In genomic region chr19:35845215-35846037, GRCh38 we compare ENCODE assay signal across 7 cellular contexts. TPM values are rescaled to one million over a fixed set of nuclear protein-coding genes. Genes with fewer than 3 reads are reported as not detected.
A peak's percentile ranks its signal among the peaks of the same experiment; 100 is the strongest.
DNase-seq lines count a peak whose midpoint lies in the region; ATAC-seq, FAIRE-seq and TF ChIP-seq lines count a peak whose summit lies in the region.
"Had no signal": no experiment of that assay in that cellular context is flagged by ENCODE, and none has a peak within 500 bp of the region (broad histone marks: within the 10 kb centered on the region; RNA-seq: fewer than 3 reads in every experiment).

No MANE protein-coding gene starts in this region.

- intact Hi-C loops in breast epithelium (cut with DNase I; ENCODE audit: low total_unique reads) = loop anchor here (5.0 kb wide), 1 partner anchor 1012 kb away; no protein-coding TSS in a partner anchor
- intact Hi-C loops in pancreas (cut with DNase I) = no loop called here

- TF ChIP-seq POLR2A in breast epithelium (IDR thresholded peaks at IDR 0.05) (no peak), GM12892 (IDR thresholded peaks at IDR 0.05; ENCODE audit: low read depth, low read length) (no peak)

- CTCF ChIA-PET in HEK293T (lab: Yijun Ruan, JAX) = no interaction called here

- POLR2A ChIA-PET in HEK293T (lab: Yijun Ruan, JAX) = no interaction called here

- H3K4me3 ChIP-seq in breast epithelium (peak overlapping the region in 2 of 3 donors; percentile 42 to 60), pancreas (peak overlapping the region in 2 of 4 donors; percentile 32 to 43)

- H3K4me1 ChIP-seq in breast epithelium (no peaks in the 10 kb centered on the region), pancreas (peaks cover 0 to 19% (median 0%) of the 10 kb centered on the region in 3 donors)

- TF ChIP-seq CTCF in breast epithelium (IDR thresholded peaks at IDR 0.05) (no peak), pancreas (IDR thresholded peaks at IDR 0.05) (no peak)

- no peak for TF ChIP-seq EP300 in Ishikawa (IDR thresholded peaks at IDR 0.05; ENCODE audit: borderline replicate concordance)

- no peak for DNase-seq in breast epithelium (ENCODE audit: low spot score in 2 of 2)
- peak; percentile 65 to 87 (median 79) for DNase-seq in pancreas
- no peak for DNase-seq in GM12892 (ENCODE audit: insufficient read length)
- no peak for DNase-seq in HEK293T (ENCODE audit: extremely low spot score)

- H3K27ac ChIP-seq in breast epithelium (no peak overlapping the region), pancreas (peak overlapping the region; percentile 59 to 83 (median 62))

- 9% methylated on average over 55 to 63 of the region's 63 CpGs for WGBS in pancreas, 2 donors

- H3K27me3 ChIP-seq in breast epithelium = peaks cover 3 to 70% of the 10 kb centered on the region in 2 donors
- H3K27me3 ChIP-seq in pancreas = no peaks in the 10 kb centered on the region

- peak; percentile 71 to 80 (median 78) for ATAC-seq in pancreas
- no peak for ATAC-seq in GM21619 (IDR thresholded peaks at IDR 0.05; ENCODE audit: unreplicated experiment)

- H3K9me3 ChIP-seq in breast epithelium = no peaks in the 10 kb centered on the region
- H3K9me3 ChIP-seq in pancreas = no peaks in the 10 kb centered on the region

- no peak for TF ChIP-seq RAD21 in Ishikawa (IDR thresholded peaks at IDR 0.05; ENCODE audit: low read depth)

- FAIRE-seq in pancreas (lab: Jason Lieb, UNC) = no peak
- no peak for FAIRE-seq in GM12892 (lab: Jason Lieb, UNC)

- H3K36me3 ChIP-seq in breast epithelium = no peaks in the 10 kb centered on the region
- no peaks in the 10 kb centered on the region for H3K36me3 ChIP-seq in pancreas

TF ChIP-seq in Ishikawa, 13 proteins besides CTCF, POLR2A, EP300 and RAD21:
- TF ChIP-seq CEBPB (IDR thresholded peaks at IDR 0.05) = peak; percentile 71
- no peak for TF ChIP-seq ZBTB7A (IDR thresholded peaks at IDR 0.05; ENCODE audit: low read depth)
- TF ChIP-seq TAF1 (IDR thresholded peaks at IDR 0.05; ENCODE audit: low read depth) = no peak
- no peak for TF ChIP-seq TCF12 (IDR thresholded peaks at IDR 0.05; ENCODE audit: low read depth)

TF ChIP-seq in HEK293T, 16 proteins besides CTCF, POLR2A, EP300 and RAD21:
- TF ChIP-seq BHLHE40 (IDR thresholded peaks at IDR 0.05; ENCODE audit: borderline replicate concordance) (no peak), FOXM1 (IDR thresholded peaks at IDR 0.05; ENCODE audit: borderline replicate concordance) (no peak)

RNA-seq across cellular contexts. Expression of gene NPHS1, which starts 6.9 kb away (rescaled TPM):
- total RNA-seq in breast epithelium (under 1 TPM in 1 of 3 donors, not detected in 2; 0.15 TPM), pancreas (10 to 100 TPM; 11.5 to 21.3 (median 15.1) TPM)
- 10 to 100 TPM; 17.1 to 32.3 TPM for polyA plus RNA-seq in pancreas
- not detected for polyA plus RNA-seq in GM12892 (2012; ENCODE audit: missing spikeins)
- total RNA-seq: glomerular endothelial cell had no signal

RNA-seq across cellular contexts. Expression of gene KIRREL2, which starts 11.3 kb away (rescaled TPM):
- total RNA-seq in breast epithelium (under 1 TPM in 2 of 3 donors, not detected in 1; 0.15 to 0.66 TPM), pancreas (10 to 100 TPM; 28.5 to 89.0 (median 47.9) TPM)
- polyA plus RNA-seq in pancreas = 10 to 100 TPM; 38.1 to 49.7 TPM
- polyA plus RNA-seq in GM12892 (2012; ENCODE audit: missing spikeins) = 0.19 TPM
- total RNA-seq: glomerular endothelial cell had no signal

RNA-seq across cellular contexts. Expression of gene APLP1, which starts 22.9 kb away (rescaled TPM):
- total RNA-seq in breast epithelium (1 to 10 TPM; 2.6 to 4.2 (median 3.3) TPM), pancreas (10 to 100 TPM; 39.2 to 71.8 (median 47.1) TPM)
- 100 to 1,000 TPM; 100 to 154 TPM for polyA plus RNA-seq in pancreas
- polyA plus RNA-seq in GM12892 (2012; ENCODE audit: missing spikeins) = 0.53 TPM

RNA-seq across cellular contexts. Expression of gene PRODH2, which starts 32.8 kb away (rescaled TPM):
- total RNA-seq in breast epithelium = not detected
- total RNA-seq in pancreas = 1 to 10 TPM in 5 of 6 donors, under 1 TPM in 1; 0.95 to 6.4 (median 2.7) TPM
- polyA plus RNA-seq in pancreas = 10 to 100 TPM; 13.8 to 21.5 TPM
- polyA plus RNA-seq in GM12892 (2012; ENCODE audit: missing spikeins) = not detected
- total RNA-seq: glomerular endothelial cell had no signal

RNA-seq across cellular contexts. Expression of gene NFKBID, which starts 54.9 kb away (rescaled TPM):
- total RNA-seq in breast epithelium (10 to 100 TPM in 1 of 3 donors, 1 to 10 TPM in 2; 4.3 to 15.2 (median 7.9) TPM), pancreas (10 to 100 TPM in 1 of 6 donors, 1 to 10 TPM in 5; 3.1 to 10.4 (median 4.2) TPM)
- polyA plus RNA-seq in pancreas = 10 to 100 TPM; 15.7 to 16.7 TPM
- polyA plus RNA-seq in GM12892 (2012; ENCODE audit: missing spikeins) = 17.1 TPM

Comparison
In these comparisons a context has a peak if more than half of its experiments do, and no peak if none do; other contexts are left out.
1. DNase-seq: peak in pancreas (6 of 6); none in breast epithelium (0 of 2), GM12892 (single experiment) and HEK293T (single experiment).
2. H3K27ac ChIP-seq: peak in pancreas (4 of 4); none in breast epithelium (0 of 2).
3. RNA of gene NPHS1, which starts 6.9 kb away (total RNA-seq): 11.5 to 21.3 TPM in pancreas; 0.15 TPM in breast epithelium; every median in the first group is over 10 times any median in the second.
4. RNA of gene KIRREL2, which starts 11.3 kb away (total RNA-seq): 28.5 to 89.0 TPM in pancreas; 0.15 to 0.66 TPM in breast epithelium; every median in the first group is over 10 times any median in the second.
5. RNA of gene APLP1, which starts 22.9 kb away (total RNA-seq): 39.2 to 71.8 TPM in pancreas; 2.6 to 4.2 TPM in breast epithelium; every median in the first group is over 4 times any median in the second.